ENCODE assay signal across 1 cellular context in the genomic region with DNA sequence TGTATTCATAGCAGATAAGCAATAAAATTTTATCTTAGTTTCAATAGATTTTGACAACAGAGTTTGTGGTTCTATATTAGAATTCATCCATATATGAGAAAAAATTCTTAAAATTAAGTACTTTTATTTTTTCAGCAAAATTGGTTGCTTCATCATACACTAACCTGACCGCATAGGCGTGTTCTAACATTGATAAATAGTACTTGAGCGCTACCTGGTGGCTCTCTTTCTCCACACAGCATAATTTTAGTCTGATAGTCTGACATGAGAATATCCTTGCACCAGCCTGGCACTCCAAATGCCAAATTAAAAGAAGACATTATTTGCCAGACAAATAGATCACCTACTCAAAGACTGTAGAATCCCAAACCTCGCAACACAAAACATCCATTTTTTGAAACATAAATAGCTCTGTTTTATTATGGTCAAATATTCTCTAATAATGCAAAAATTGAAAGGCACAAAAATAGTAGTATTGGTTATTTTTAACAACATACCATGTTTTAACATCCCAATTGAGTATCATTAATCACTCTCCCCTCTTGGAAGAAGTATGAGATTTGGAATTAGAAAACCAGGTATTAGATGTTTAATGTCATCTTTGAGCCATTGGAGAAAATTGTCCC.
A peak's percentile ranks its signal among the peaks of the same experiment; 100 is the strongest.
TF ChIP-seq lines count a peak whose summit lies in the region.

No MANE protein-coding gene starts in this region.

TF ChIP-seq in GM12878, 131 proteins besides CTCF, POLR2A, EP300 and RAD21 (continued from another document):
- TF ChIP-seq, protein P1, sequence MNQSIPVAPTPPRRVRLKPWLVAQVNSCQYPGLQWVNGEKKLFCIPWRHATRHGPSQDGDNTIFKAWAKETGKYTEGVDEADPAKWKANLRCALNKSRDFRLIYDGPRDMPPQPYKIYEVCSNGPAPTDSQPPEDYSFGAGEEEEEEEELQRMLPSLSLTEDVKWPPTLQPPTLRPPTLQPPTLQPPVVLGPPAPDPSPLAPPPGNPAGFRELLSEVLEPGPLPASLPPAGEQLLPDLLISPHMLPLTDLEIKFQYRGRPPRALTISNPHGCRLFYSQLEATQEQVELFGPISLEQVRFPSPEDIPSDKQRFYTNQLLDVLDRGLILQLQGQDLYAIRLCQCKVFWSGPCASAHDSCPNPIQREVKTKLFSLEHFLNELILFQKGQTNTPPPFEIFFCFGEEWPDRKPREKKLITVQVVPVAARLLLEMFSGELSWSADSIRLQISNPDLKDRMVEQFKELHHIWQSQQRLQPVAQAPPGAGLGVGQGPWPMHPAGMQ (IDR thresholded peaks at IDR 0.05; ENCODE audit: borderline replicate concordance), result no peak
- peak; percentile 51; the same call in 1 of the 2 replicates for TF ChIP-seq YY1 (IDR thresholded peaks at IDR 0.05; ENCODE audit: low read depth, low read length)
- peak; percentile 98 for TF ChIP-seq SMC3 (IDR thresholded peaks at IDR 0.05; ENCODE audit: borderline replicate concordance, low read length)
